In genomic region chr19:2329528-2329927, GRCh38 we compare ENCODE assay signal across 1 cellular context.
TF ChIP-seq lines count a peak whose summit lies in the region.

No MANE protein-coding gene starts in this region.

TF ChIP-seq in SK-N-SH, 30 proteins besides CTCF, POLR2A, EP300 and RAD21 (continued from another document):
- TF ChIP-seq, protein P1, sequence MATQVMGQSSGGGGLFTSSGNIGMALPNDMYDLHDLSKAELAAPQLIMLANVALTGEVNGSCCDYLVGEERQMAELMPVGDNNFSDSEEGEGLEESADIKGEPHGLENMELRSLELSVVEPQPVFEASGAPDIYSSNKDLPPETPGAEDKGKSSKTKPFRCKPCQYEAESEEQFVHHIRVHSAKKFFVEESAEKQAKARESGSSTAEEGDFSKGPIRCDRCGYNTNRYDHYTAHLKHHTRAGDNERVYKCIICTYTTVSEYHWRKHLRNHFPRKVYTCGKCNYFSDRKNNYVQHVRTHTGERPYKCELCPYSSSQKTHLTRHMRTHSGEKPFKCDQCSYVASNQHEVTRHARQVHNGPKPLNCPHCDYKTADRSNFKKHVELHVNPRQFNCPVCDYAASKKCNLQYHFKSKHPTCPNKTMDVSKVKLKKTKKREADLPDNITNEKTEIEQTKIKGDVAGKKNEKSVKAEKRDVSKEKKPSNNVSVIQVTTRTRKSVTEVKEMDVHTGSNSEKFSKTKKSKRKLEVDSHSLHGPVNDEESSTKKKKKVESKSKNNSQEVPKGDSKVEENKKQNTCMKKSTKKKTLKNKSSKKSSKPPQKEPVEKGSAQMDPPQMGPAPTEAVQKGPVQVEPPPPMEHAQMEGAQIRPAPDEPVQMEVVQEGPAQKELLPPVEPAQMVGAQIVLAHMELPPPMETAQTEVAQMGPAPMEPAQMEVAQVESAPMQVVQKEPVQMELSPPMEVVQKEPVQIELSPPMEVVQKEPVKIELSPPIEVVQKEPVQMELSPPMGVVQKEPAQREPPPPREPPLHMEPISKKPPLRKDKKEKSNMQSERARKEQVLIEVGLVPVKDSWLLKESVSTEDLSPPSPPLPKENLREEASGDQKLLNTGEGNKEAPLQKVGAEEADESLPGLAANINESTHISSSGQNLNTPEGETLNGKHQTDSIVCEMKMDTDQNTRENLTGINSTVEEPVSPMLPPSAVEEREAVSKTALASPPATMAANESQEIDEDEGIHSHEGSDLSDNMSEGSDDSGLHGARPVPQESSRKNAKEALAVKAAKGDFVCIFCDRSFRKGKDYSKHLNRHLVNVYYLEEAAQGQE (IDR thresholded peaks at IDR 0.05; ENCODE audit: low read depth, low read length), result no peak
- no peak for TF ChIP-seq FOXM1 (IDR thresholded peaks at IDR 0.05; ENCODE audit: low read depth)
- no peak for TF ChIP-seq TCF12 (IDR thresholded peaks at IDR 0.05)
- TF ChIP-seq ZBTB33 (IDR thresholded peaks at IDR 0.05; ENCODE audit: borderline replicate concordance, low read depth), result no peak
- TF ChIP-seq, protein P2, sequence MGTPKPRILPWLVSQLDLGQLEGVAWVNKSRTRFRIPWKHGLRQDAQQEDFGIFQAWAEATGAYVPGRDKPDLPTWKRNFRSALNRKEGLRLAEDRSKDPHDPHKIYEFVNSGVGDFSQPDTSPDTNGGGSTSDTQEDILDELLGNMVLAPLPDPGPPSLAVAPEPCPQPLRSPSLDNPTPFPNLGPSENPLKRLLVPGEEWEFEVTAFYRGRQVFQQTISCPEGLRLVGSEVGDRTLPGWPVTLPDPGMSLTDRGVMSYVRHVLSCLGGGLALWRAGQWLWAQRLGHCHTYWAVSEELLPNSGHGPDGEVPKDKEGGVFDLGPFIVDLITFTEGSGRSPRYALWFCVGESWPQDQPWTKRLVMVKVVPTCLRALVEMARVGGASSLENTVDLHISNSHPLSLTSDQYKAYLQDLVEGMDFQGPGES (IDR thresholded peaks at IDR 0.05; ENCODE audit: low read depth, low read length), result no peak
- TF ChIP-seq YY1 (IDR thresholded peaks at IDR 0.05; ENCODE audit: low read depth), result no peak
- TF ChIP-seq MXI1 (IDR thresholded peaks at IDR 0.05; ENCODE audit: low read depth, low read length), result no peak
- TF ChIP-seq MAX (IDR thresholded peaks at IDR 0.05; ENCODE audit: low read depth), result no peak
- TF ChIP-seq TEAD4 (IDR thresholded peaks at IDR 0.05; ENCODE audit: borderline replicate concordance, insufficient read depth), result no peak
- TF ChIP-seq GABPA (IDR thresholded peaks at IDR 0.05; ENCODE audit: low read depth), result no peak
TF ChIP-seq in SK-N-SH: peak in this region for 0.
